ENCODE assay signal across 16 cellular contexts in genomic region chr4:132651193-132651592, GRCh38.
"Had no signal": no experiment of that assay in that cellular context is flagged by ENCODE, and none has a peak within 500 bp of the region (broad histone marks: within the 10 kb centered on the region; RNA-seq: fewer than 3 reads in every experiment).

No MANE protein-coding gene starts in this region.

- H2AFZ ChIP-seq: hepatocyte had no signal

- H3K27me3 ChIP-seq: colonic mucosa, esophagus muscularis mucosa, foreskin keratinocyte, gastroesophageal sphincter, heart left ventricle, hepatocyte, left lung had no signal

- H3K36me3 ChIP-seq: colonic mucosa, esophagus muscularis mucosa, gastroesophageal sphincter, heart left ventricle, left lung, lower lobe of right lung had no signal

- H3K4me3 ChIP-seq: colonic mucosa, esophagus muscularis mucosa, gastroesophageal sphincter, heart left ventricle, hepatocyte, left lung, lower lobe of right lung, mucosa of descending colon had no signal

- H3K4me1 ChIP-seq: colonic mucosa, esophagus muscularis mucosa, foreskin keratinocyte, gastroesophageal sphincter, heart left ventricle, left lung, lower lobe of right lung had no signal

- H3K9me3 ChIP-seq: colonic mucosa, esophagus muscularis mucosa, gastroesophageal sphincter, left lung, lower lobe of right lung, mucosa of descending colon had no signal

- H3K79me2 ChIP-seq: hepatocyte had no signal

- H3K4me2 ChIP-seq: hepatocyte had no signal

- DNase-seq: colonic mucosa; cortex of kidney; effector memory CD4-positive, alpha-beta T cell; foreskin keratinocyte; heart left ventricle; hypothalamus; left cardiac atrium; left lung; left ventricle myocardium superior; lower lobe of right lung; mesenchymal stem cell; mucosa of descending colon; naive B cell had no signal

- H3K27ac ChIP-seq: colonic mucosa, esophagus muscularis mucosa, foreskin keratinocyte, gastroesophageal sphincter, heart left ventricle, hepatocyte, left lung, lower lobe of right lung had no signal
